In the genomic region with DNA sequence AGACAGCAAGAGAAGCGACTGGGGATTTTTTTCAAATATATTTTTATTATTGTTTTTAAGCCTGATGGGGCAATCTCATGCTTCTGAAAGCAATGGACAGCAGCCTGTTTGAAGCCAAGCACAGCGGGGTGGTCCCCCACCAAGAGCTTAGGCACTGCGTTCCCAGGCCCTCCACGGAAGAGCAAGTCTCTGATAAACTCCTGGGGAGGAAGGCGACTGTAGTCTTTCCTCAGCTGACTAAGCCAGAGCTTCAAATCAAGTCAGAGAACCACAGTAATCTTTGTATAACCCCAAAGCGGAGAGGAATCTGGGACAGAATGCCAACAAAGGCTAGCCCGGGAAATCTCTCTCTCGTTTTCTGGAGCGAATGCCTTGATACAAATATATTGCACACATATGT, we compare ENCODE assay signal across 1 cellular context.
TF ChIP-seq lines count a peak whose summit lies in the region.

No MANE protein-coding gene starts in this region.

TF ChIP-seq in IMR-90, 13 proteins besides CTCF, POLR2A, EP300 and RAD21:
- TF ChIP-seq MAZ (IDR thresholded peaks at IDR 0.05; ENCODE audit: borderline replicate concordance, low read depth, low read length): no peak
- no peak for TF ChIP-seq CEBPB (IDR thresholded peaks at IDR 0.05; ENCODE audit: low read depth, low read length)
- TF ChIP-seq MXI1 (IDR thresholded peaks at IDR 0.05; ENCODE audit: borderline replicate concordance, low read depth, low read length): no peak
- no peak for TF ChIP-seq SMC3 (IDR thresholded peaks at IDR 0.05; ENCODE audit: low read depth, low read length)
- no peak for TF ChIP-seq ELK1 (IDR thresholded peaks at IDR 0.05; ENCODE audit: borderline replicate concordance, low read depth, low read length)
- TF ChIP-seq RCOR1 (IDR thresholded peaks at IDR 0.05; ENCODE audit: insufficient replicate concordance, low read length): no peak
- TF ChIP-seq FOS (IDR thresholded peaks at IDR 0.05; ENCODE audit: low read depth, low read length): no peak
- TF ChIP-seq MAFK (IDR thresholded peaks at IDR 0.05; ENCODE audit: low read depth, low read length): no peak
- TF ChIP-seq BHLHE40 (IDR thresholded peaks at IDR 0.05; ENCODE audit: low read depth, low read length): no peak
- no peak for TF ChIP-seq USF2 (IDR thresholded peaks at IDR 0.05; ENCODE audit: low read depth, low read length)
- no peak for TF ChIP-seq NFE2L2 (IDR thresholded peaks at IDR 0.05; ENCODE audit: low read depth, low read length)
- no peak for TF ChIP-seq RFX5 (IDR thresholded peaks at IDR 0.05; ENCODE audit: low read depth, low read length)
- TF ChIP-seq CHD1 (IDR thresholded peaks at IDR 0.05; ENCODE audit: low read depth, low read length): no peak
TF ChIP-seq in IMR-90: peak in this region for 0.
